Comparison of ENCODE assay signal across 1 cellular context in genomic region chr17:57464191-57464864, GRCh38.
TF ChIP-seq lines count a peak whose summit lies in the region.

No MANE protein-coding gene starts in this region.

TF ChIP-seq in A549, 52 proteins besides CTCF, POLR2A, EP300 and RAD21 (continued from another document):
- TF ChIP-seq ATOH8 (CRISPR knock-in tag; IDR thresholded peaks at IDR 0.05; ENCODE audit: low read depth): no peak
- TF ChIP-seq RFX5 (IDR thresholded peaks at IDR 0.05): no peak
- no peak for TF ChIP-seq KDM5A (IDR thresholded peaks at IDR 0.05)
- no peak for TF ChIP-seq FOSB (CRISPR knock-in tag; IDR thresholded peaks at IDR 0.05)
- no peak for TF ChIP-seq REST (IDR thresholded peaks at IDR 0.05)
- no peak for TF ChIP-seq SREBF2 (IDR thresholded peaks at IDR 0.05)
- no peak for TF ChIP-seq JUNB (IDR thresholded peaks at IDR 0.05)
- TF ChIP-seq CHD4 (IDR thresholded peaks at IDR 0.05; ENCODE audit: borderline replicate concordance): no peak
- no peak for TF ChIP-seq ZC3H11A (IDR thresholded peaks at IDR 0.05)
